In the genomic region with DNA sequence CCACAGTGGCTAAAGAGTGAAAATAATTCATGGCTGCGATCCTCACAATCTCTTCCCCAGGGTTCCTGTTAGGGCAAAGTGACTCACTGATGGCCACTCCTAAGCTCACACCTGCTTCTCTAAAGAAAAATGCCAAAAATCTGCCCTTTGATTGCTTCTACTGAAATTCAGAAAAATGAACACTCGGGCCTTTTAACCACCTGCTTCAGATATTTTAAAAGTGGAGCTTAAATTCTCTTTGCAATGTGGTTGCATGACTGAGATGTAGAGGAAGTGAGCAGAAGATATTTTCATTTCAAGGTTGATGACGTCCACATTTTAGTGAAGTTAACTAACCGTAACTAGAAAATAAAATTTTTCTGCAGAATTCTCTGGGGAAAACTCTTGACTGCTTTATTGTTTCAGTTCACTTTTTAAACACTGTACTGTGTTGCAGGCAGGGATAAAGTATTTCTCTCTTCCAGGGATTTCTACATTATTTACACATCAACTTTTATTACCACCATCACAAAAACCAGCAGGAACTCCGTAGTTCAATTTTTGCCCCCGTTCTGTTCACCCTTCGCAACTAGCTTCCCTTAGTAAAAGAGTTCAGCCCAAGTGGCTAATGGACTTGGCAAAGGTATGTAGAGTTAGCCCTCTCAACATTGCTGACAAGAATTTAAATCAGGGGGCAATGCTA, we compare ENCODE assay signal across 8 cellular contexts. TPM values are rescaled to one million over a fixed set of nuclear protein-coding genes. Genes with fewer than 3 reads are reported as not detected.
DNase-seq lines count a peak whose midpoint lies in the region; ATAC-seq and TF ChIP-seq lines count a peak whose summit lies in the region.

No MANE protein-coding gene starts in this region.

- peak; percentile 40 for DNase-seq in 8988T
- no peak for DNase-seq in Panc1 (ENCODE audit: low read depth, low spot score)
- peak; percentile 66 for DNase-seq in fibroblast of mammary gland (ENCODE audit: low read depth)
- DNase-seq in spleen = no peak
- no peak for DNase-seq in SW 1271 (lab: John Stamatoyannopoulos, UW)
- no peak for DNase-seq in iPS-NIHi11 (ENCODE audit: low spot score)

- H3K4me3 ChIP-seq in Panc1 (ENCODE audit: low read depth in 2 of 2, low read length in 2 of 2) = no peak overlapping the region
- H3K4me3 ChIP-seq in fibroblast of mammary gland (ENCODE audit: control insufficient read depth, low read depth, low read length) = no peak overlapping the region
- H3K4me3 ChIP-seq in spleen = peak overlapping the region in 3 of 8 donors; percentile 8 to 55 (median 18)

- H3K4me1 ChIP-seq in Panc1 (ENCODE audit: control insufficient read depth, insufficient read depth, low read length) = peaks cover 5% of the 10 kb centered on the region
- H3K4me1 ChIP-seq in spleen = peaks cover 10 to 89% (median 46%) of the 10 kb centered on the region in 6 donors

- CTCF ChIA-PET in Panc1 (lab: Charles Lee) = no interaction called here

- WGBS in spleen, 5 donors = 27 to 52% (median 35%) methylated on average over 7 of the region's 7 CpGs

- H3K36me3 ChIP-seq in Panc1 (ENCODE audit: control insufficient read depth, insufficient read depth, low read length) (no peaks in the 10 kb centered on the region), spleen (peaks cover 0 to 5% (median 0%) of the 10 kb centered on the region in 6 donors)

- TF ChIP-seq CTCF in Panc1 (IDR thresholded peaks at IDR 0.05) (no peak), fibroblast of mammary gland (conservative IDR thresholded peaks at IDR 0.05; ENCODE audit: control insufficient read depth, insufficient read depth, low read depth, low read length) (no peak), spleen (IDR thresholded peaks at IDR 0.05 in 8 of 11, conservative IDR thresholded peaks at IDR 0.05 in 3 of 11) (no peak)

- H3K9me3 ChIP-seq in Panc1 (ENCODE audit: control insufficient read depth, insufficient read depth, low read depth, low read length) (no peaks in the 10 kb centered on the region), spleen (no peaks in the 10 kb centered on the region)

- H3K27me3 ChIP-seq in Panc1 (ENCODE audit: control insufficient read depth, insufficient read depth, low read length) (no peaks in the 10 kb centered on the region), spleen (replicated peaks in 1 of 7) (peaks cover 0 to 15% (median 0%) of the 10 kb centered on the region in 7 donors)

- in situ Hi-C loops in Panc1 (cut with HindIII; ENCODE audit: low pct_unique_long_range_greater_than_20kb, low sequenced_read_pairs) = no loop called here

- intact Hi-C loops in Panc1 (cut with micrococcal nuclease; ENCODE audit: unreplicated experiment) (no loop called here), spleen (cut with DNase I; ENCODE audit: low total_unique reads) (no loop called here)

- H3K27ac ChIP-seq in Panc1 (ENCODE audit: low read length) (peak overlapping the region; percentile 18; the same call in 1 of the 2 replicates), spleen (peak overlapping the region; percentile 73 to 91 (median 86))

- ATAC-seq in GM18508 (IDR thresholded peaks at IDR 0.05; ENCODE audit: insufficient read depth, unreplicated experiment) = peak; percentile 45
- peak; percentile 58 for ATAC-seq in HG02852 (IDR thresholded peaks at IDR 0.05; ENCODE audit: unreplicated experiment)
- no peak for ATAC-seq in Panc1

- POLR2A ChIA-PET in Panc1 (lab: Charles Lee) = interaction anchor here (0.7 kb wide), 1 partner anchor 107 kb away, joined by 6 read pairs; no protein-coding TSS in a partner anchor

- BruUV-seq in Panc1 (replicated peaks; lab: Mats Ljungman, UMichigan) = no TSS peak

- peak in 2 of 3 donors; percentile 37 to 48 for TF ChIP-seq POLR2A in spleen (IDR thresholded peaks at IDR 0.05)

RNA-seq across cellular contexts. Expression of gene RAB30, which starts 8.5 kb away (rescaled TPM):
- total RNA-seq in Panc1 (2021; ENCODE audit: unreplicated experiment) (19.0 TPM), spleen (10 to 100 TPM; 15.5 to 42.8 (median 36.2) TPM)
- 12.3 TPM for polyA plus RNA-seq in Panc1 (2012; ENCODE audit: insufficient read length)
- polyA plus RNA-seq in spleen = 1 to 10 TPM; 3.8 to 7.4 (median 4.4) TPM

Comparison
In these comparisons a context has a peak if more than half of its experiments do, and no peak if none do; other contexts are left out.
1. DNase-seq: peak in 8988T (single experiment) and fibroblast of mammary gland (single experiment); none in Panc1 (single experiment), spleen (single experiment), SW 1271 (0 of 2) and iPS-NIHi11 (single experiment).